In genomic region chr3:167882057-167882667, GRCh38 we compare ENCODE assay signal across 7 cellular contexts.
DNase-seq lines count a peak whose midpoint lies in the region; ATAC-seq and TF ChIP-seq lines count a peak whose summit lies in the region.

No MANE protein-coding gene starts in this region.

- H3K27ac ChIP-seq in OCI-LY3 (ENCODE audit: low read length), result no peak overlapping the region

- no peak overlapping the region for H3K4me3 ChIP-seq in Jurkat, Clone E6-1 (ENCODE audit: low read length)
- H3K4me3 ChIP-seq in OCI-LY3 (ENCODE audit: low read length) (peak overlapping the region; percentile 42), mucosa of descending colon (no peak overlapping the region)

- H3K27me3 ChIP-seq in OCI-LY3 (ENCODE audit: low read depth, low read length), result peaks cover 32% of the 10 kb centered on the region

- peak; percentile 6 for DNase-seq in GM04503 (ENCODE audit: low read depth)
- peak; percentile 45 for DNase-seq in Jurkat, Clone E6-1 (ENCODE audit: low read depth, low spot score)
- peak; percentile 63 for DNase-seq in dermis blood vessel endothelial cell
- DNase-seq in mucosa of descending colon, result peak in 1 of 3 donors; percentile 13
- DNase-seq in activated CD8-positive, alpha-beta memory T cell treated with anti-CD3 and anti-CD28 coated beads for 24 hours, result no peak

- ATAC-seq in GM21723 (IDR thresholded peaks at IDR 0.05; ENCODE audit: unreplicated experiment) (peak; percentile 89), mucosa of descending colon (peak; percentile 31)

- H3K36me3 ChIP-seq in OCI-LY3 (replicated peaks; ENCODE audit: low read depth, low read length) (no peaks in the 10 kb centered on the region), mucosa of descending colon (ENCODE audit: low read depth) (no peaks in the 10 kb centered on the region)

- H3K4me2 ChIP-seq in OCI-LY3 (ENCODE audit: low read length), result peak overlapping the region; percentile 60

- H3K79me2 ChIP-seq in OCI-LY3 (ENCODE audit: low read length), result no peaks in the 10 kb centered on the region

- no peak overlapping the region for H2AFZ ChIP-seq in OCI-LY3 (ENCODE audit: low read depth, low read length)

- H4K20me1 ChIP-seq in OCI-LY3 (ENCODE audit: insufficient read depth, low read length), result no peaks in the 10 kb centered on the region

- H3K9ac ChIP-seq in OCI-LY3 (ENCODE audit: low read length), result no peak overlapping the region

- intact Hi-C loops in mucosa of descending colon (cut with DNase I, micrococcal nuclease), result loop anchor here in 1 of 2 donors (5.0 kb wide), 1 partner anchor 500 kb away; the partner anchor contains the start of gene ZBBX

- TF ChIP-seq CTCF in OCI-LY3 (IDR thresholded peaks at IDR 0.05; ENCODE audit: low read depth, low read length), result peak; percentile 66
- TF ChIP-seq CTCF in mucosa of descending colon (IDR thresholded peaks at IDR 0.05), result peak; percentile 28

- H3K9me3 ChIP-seq in OCI-LY3 (ENCODE audit: insufficient read depth, low read length) (no peaks in the 10 kb centered on the region), mucosa of descending colon (no peaks in the 10 kb centered on the region)

- H3K4me1 ChIP-seq in OCI-LY3 (ENCODE audit: low read length), result peaks cover 4% of the 10 kb centered on the region; the same call in 1 of the 2 replicates
- H3K4me1 ChIP-seq in mucosa of descending colon (ENCODE audit: low read depth), result no peaks in the 10 kb centered on the region
